ENCODE assay signal across 17 cellular contexts in the genomic region with DNA sequence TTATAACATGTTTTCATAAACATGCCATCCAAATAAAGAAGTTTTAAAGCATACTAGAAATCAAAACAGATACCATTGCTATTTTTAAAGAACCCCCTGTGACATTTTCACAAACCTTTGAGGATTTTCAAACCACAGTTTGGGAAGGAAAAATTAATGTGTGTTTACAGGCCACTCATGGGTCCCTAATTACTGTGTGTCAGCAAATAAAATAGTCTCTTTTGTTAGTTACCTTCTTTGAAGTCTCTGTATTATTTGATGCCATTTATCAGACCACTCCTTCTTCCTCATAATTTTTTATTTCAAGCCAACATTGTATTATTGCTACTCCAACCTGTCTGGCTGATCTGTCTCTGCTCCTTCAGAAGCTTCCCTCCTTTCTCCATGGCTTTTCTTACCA.
"Had no signal": no experiment of that assay in that cellular context is flagged by ENCODE, and none has a peak within 500 bp of the region (broad histone marks: within the 10 kb centered on the region; RNA-seq: fewer than 3 reads in every experiment).

No MANE protein-coding gene starts in this region.

- DNase-seq: KBM-7; MV-4-11; NCI-H1048; NCI-H1436; NCI-H187; NCI-H2029; NCI-H2081 treated with DMSO at 0.1 percent for 48 hours; NCI-H2227 treated with DMSO at 0.1 percent for 48 hours; NCI-H524; NCI-H526 treated with DMSO at 0.1 percent for 48 hours; NCI-H82; NK-92 treated with Interleukin-12 subunit alpha and Interleukin-12 subunit beta, amount 100 ng/mL, for 24 hours; PC-3; SHP77; SK-N-SH; SW 1271; T-cell had no signal
